22 cellular contexts compared by ENCODE assay signal in genomic region chr11:26510201-26510600, GRCh38.
"Had no signal": no experiment of that assay in that cellular context is flagged by ENCODE, and none has a peak within 500 bp of the region (broad histone marks: within the 10 kb centered on the region; RNA-seq: fewer than 3 reads in every experiment).

No MANE protein-coding gene starts in this region.

- H3K4me1 ChIP-seq: esophagus muscularis mucosa, esophagus squamous epithelium, foreskin keratinocyte, gastrocnemius medialis, gastroesophageal sphincter, heart left ventricle, heart right ventricle had no signal

- H3K4me3 ChIP-seq: coronary artery, dorsolateral prefrontal cortex, esophagus muscularis mucosa, esophagus squamous epithelium, gastrocnemius medialis, gastroesophageal sphincter, heart left ventricle, heart right ventricle, hepatocyte had no signal

- H3K9me3 ChIP-seq: esophagus muscularis mucosa, esophagus squamous epithelium, gastrocnemius medialis, gastroesophageal sphincter, heart left ventricle, heart right ventricle had no signal

- DNase-seq: cortex of kidney; dermis blood vessel endothelial cell; dorsolateral prefrontal cortex; effector CD4-positive, alpha-beta T cell; effector CD8-positive, alpha-beta T cell; effector memory CD4-positive, alpha-beta T cell; effector memory CD8-positive, alpha-beta T cell; endodermal cell; erythroblast; esophagus squamous epithelium; foreskin fibroblast; foreskin keratinocyte; gastrocnemius medialis; glutamatergic neuron; heart left ventricle; heart right ventricle; hippocampal formation had no signal

- H3K27ac ChIP-seq: coronary artery, dorsolateral prefrontal cortex, epithelial cell of prostate, esophagus muscularis mucosa, esophagus squamous epithelium, foreskin keratinocyte, gastrocnemius medialis, gastroesophageal sphincter, heart left ventricle, heart right ventricle, hepatocyte had no signal

- H3K27me3 ChIP-seq: dorsolateral prefrontal cortex, esophagus muscularis mucosa, esophagus squamous epithelium, gastrocnemius medialis, gastroesophageal sphincter, heart left ventricle, heart right ventricle, hepatocyte had no signal

- H3K36me3 ChIP-seq: esophagus muscularis mucosa, esophagus squamous epithelium, gastrocnemius medialis, gastroesophageal sphincter, heart left ventricle, heart right ventricle had no signal
